Comparison of ENCODE assay signal across 1 cellular context in the genomic region with DNA sequence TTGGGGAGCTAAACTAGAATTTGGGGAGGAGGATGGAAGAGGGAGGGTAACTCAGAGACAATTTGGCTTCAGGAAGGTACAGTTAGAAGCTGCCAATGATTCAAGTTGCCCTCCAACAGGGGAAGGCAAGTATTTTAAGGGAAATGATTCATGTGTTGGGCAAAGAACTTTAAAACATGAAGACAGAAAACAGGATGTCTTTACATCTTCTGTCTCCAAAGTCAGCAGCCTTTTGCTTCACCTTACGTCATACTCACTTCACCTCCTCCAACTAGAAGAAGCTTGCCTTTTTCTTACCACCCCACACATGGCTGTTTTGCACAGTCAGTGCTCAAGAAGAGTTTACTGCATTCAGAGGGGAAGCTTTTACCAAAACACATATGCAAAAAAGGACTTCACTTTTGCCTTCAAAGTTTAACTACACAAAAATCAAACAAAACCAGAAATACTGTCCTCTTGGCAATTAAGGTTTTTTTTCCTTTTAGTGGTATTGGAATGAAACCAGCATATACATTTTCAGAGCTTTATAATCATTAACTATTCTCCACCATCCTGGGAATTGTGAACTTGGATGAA.
A peak's percentile ranks its signal among the peaks of the same experiment; 100 is the strongest.
TF ChIP-seq lines count a peak whose summit lies in the region.

No MANE protein-coding gene starts in this region.

TF ChIP-seq in A549, 52 proteins besides CTCF, POLR2A, EP300 and RAD21 (continued from another document):
- TF ChIP-seq, protein P1, sequence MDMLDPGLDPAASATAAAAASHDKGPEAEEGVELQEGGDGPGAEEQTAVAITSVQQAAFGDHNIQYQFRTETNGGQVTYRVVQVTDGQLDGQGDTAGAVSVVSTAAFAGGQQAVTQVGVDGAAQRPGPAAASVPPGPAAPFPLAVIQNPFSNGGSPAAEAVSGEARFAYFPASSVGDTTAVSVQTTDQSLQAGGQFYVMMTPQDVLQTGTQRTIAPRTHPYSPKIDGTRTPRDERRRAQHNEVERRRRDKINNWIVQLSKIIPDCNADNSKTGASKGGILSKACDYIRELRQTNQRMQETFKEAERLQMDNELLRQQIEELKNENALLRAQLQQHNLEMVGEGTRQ (IDR thresholded peaks at IDR 0.05) = no peak
- TF ChIP-seq HEYL (CRISPR knock-in tag; IDR thresholded peaks at IDR 0.05) (no peak), RCOR1 (IDR thresholded peaks at IDR 0.05; ENCODE audit: low read depth, low read length) (no peak), FOSL2 (IDR thresholded peaks at IDR 0.05) (no peak), FOSL2 (CRISPR knock-in tag; IDR thresholded peaks at IDR 0.05) (peak; percentile 50), PHF8 (IDR thresholded peaks at IDR 0.05; ENCODE audit: borderline replicate concordance, low read depth) (no peak), RNF2 (IDR thresholded peaks at IDR 0.05; ENCODE audit: borderline replicate concordance, low read depth) (no peak), ZNF302 (CRISPR knock-in tag; IDR thresholded peaks at IDR 0.05) (no peak), SMC3 (IDR thresholded peaks at IDR 0.05) (0 out of 3 replicates have a peak, but pooled peaks have one; percentile 19), NPAS2 (CRISPR knock-in tag; IDR thresholded peaks at IDR 0.05; ENCODE audit: borderline replicate concordance) (no peak), TFCP2L1 (CRISPR knock-in tag; IDR thresholded peaks at IDR 0.05) (no peak), BHLHE40 (IDR thresholded peaks at IDR 0.05; ENCODE audit: low read depth, low read length) (no peak), CHD2 (IDR thresholded peaks at IDR 0.05; ENCODE audit: low read length, partially characterized antibody) (no peak), CEBPB (IDR thresholded peaks at IDR 0.05) (peak; percentile 17 to 51; a peak in 1 of 4 replicates), NR3C1 (IDR thresholded peaks at IDR 0.05) (no peak), EHMT2 (IDR thresholded peaks at IDR 0.05; ENCODE audit: low read depth) (no peak)
- TF ChIP-seq, protein P2, sequence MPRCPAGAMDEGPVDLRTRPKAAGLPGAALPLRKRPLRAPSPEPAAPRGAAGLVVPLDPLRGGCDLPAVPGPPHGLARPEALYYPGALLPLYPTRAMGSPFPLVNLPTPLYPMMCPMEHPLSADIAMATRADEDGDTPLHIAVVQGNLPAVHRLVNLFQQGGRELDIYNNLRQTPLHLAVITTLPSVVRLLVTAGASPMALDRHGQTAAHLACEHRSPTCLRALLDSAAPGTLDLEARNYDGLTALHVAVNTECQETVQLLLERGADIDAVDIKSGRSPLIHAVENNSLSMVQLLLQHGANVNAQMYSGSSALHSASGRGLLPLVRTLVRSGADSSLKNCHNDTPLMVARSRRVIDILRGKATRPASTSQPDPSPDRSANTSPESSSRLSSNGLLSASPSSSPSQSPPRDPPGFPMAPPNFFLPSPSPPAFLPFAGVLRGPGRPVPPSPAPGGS (IDR thresholded peaks at IDR 0.05) = peak; percentile 51; the same call in 1 of the 3 replicates
- TF ChIP-seq, protein P3, sequence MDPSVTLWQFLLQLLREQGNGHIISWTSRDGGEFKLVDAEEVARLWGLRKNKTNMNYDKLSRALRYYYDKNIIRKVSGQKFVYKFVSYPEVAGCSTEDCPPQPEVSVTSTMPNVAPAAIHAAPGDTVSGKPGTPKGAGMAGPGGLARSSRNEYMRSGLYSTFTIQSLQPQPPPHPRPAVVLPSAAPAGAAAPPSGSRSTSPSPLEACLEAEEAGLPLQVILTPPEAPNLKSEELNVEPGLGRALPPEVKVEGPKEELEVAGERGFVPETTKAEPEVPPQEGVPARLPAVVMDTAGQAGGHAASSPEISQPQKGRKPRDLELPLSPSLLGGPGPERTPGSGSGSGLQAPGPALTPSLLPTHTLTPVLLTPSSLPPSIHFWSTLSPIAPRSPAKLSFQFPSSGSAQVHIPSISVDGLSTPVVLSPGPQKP (IDR thresholded peaks at IDR 0.05; ENCODE audit: low read depth, low read length) = no peak
